In genomic region chr11:3824714-3825472, GRCh38 we compare ENCODE assay signal across 8 cellular contexts. TPM values are rescaled to one million over a fixed set of nuclear protein-coding genes. Genes with fewer than 3 reads are reported as not detected.
DNase-seq lines count a peak whose midpoint lies in the region; ATAC-seq and TF ChIP-seq lines count a peak whose summit lies in the region.

No MANE protein-coding gene starts in this region.

- H3K4me3 Mint-ChIP-seq in CD4-positive, alpha-beta memory T cell: peak overlapping the region in 4 of 8 donors; percentile 13 to 50 (median 34)
- peak overlapping the region in 1 of 5 donors; percentile 29 for H3K4me3 Mint-ChIP-seq in immature natural killer cell

- H3K4me1 ChIP-seq in CD4-positive, alpha-beta memory T cell (ENCODE audit: insufficient read depth, low read length): peaks cover 20% of the 10 kb centered on the region
- H3K4me1 ChIP-seq in adrenal gland (replicated peaks in 1 of 2): no peaks in the 10 kb centered on the region

- no peaks in the 10 kb centered on the region for H3K9me3 Mint-ChIP-seq in CD4-positive, alpha-beta memory T cell
- H3K9me3 Mint-ChIP-seq in immature natural killer cell: no peaks in the 10 kb centered on the region

- TF ChIP-seq POLR2A in adrenal gland (IDR thresholded peaks at IDR 0.05): no peak

- peak; percentile 75 to 85 (median 78) for DNase-seq in CD4-positive, alpha-beta memory T cell
- DNase-seq in T-helper 1 cell: peak; percentile 49 to 77 (median 69)
- peak in 4 of 7 donors; percentile 54 to 78 (median 68) for DNase-seq in adrenal gland
- DNase-seq in immature natural killer cell: peak; percentile 71 to 78 (median 74)
- peak; percentile 74 to 81 for DNase-seq in stimulated activated CD4-positive, alpha-beta T cell treated with anti-CD3 and anti-CD28 coated beads, Interleukin-4, amount 100 ng/mL, for 4 hours
- DNase-seq in HCEC 1CT: no peak

- intact Hi-C loops in CD4-positive, alpha-beta memory T cell (cut with micrococcal nuclease): loop anchor here (1.0 kb wide), 3 partner anchors 16 to 247 kb away; partner anchors contain the start of gene NUP98
- intact Hi-C loops in adrenal gland (cut with DNase I): no loop called here

- peak; percentile 78 for ATAC-seq in GM19372 (IDR thresholded peaks at IDR 0.05; ENCODE audit: low read depth, unreplicated experiment)
- ATAC-seq in HG03469 (IDR thresholded peaks at IDR 0.05; ENCODE audit: unreplicated experiment): peak; percentile 67

- H3K36me3 ChIP-seq in CD4-positive, alpha-beta memory T cell (ENCODE audit: insufficient read depth, low read length): peaks cover 36% of the 10 kb centered on the region
- peaks cover 0 to 19% of the 10 kb centered on the region in 2 donors for H3K36me3 ChIP-seq in adrenal gland (replicated peaks in 1 of 2)

- H3K9me3 ChIP-seq in CD4-positive, alpha-beta memory T cell (ENCODE audit: control insufficient read depth in 1 of 2, low read length in 2 of 2): no peaks in the 10 kb centered on the region
- H3K9me3 ChIP-seq in adrenal gland (replicated peaks in 1 of 3): no peaks in the 10 kb centered on the region

- no peaks in the 10 kb centered on the region for H3K27me3 Mint-ChIP-seq in CD4-positive, alpha-beta memory T cell
- H3K27me3 Mint-ChIP-seq in immature natural killer cell (ENCODE audit: low read depth in 3 of 3): peaks cover 0 to 2% (median 0%) of the 10 kb centered on the region in 3 donors

- H3K4me1 Mint-ChIP-seq in CD4-positive, alpha-beta memory T cell: peaks cover 20 to 47% (median 32%) of the 10 kb centered on the region in 4 donors
- peaks cover 36 to 39% of the 10 kb centered on the region in 2 donors for H3K4me1 Mint-ChIP-seq in immature natural killer cell

- H3K27me3 ChIP-seq in CD4-positive, alpha-beta memory T cell (ENCODE audit: insufficient read depth, low read length): no peaks in the 10 kb centered on the region
- no peaks in the 10 kb centered on the region for H3K27me3 ChIP-seq in adrenal gland

- CTCF ChIA-PET in CD4-positive, alpha-beta memory T cell (lab: Charles Lee; ENCODE audit: partially characterized antibody): interaction anchor here (0.9 to 5.9 kb wide), 10 partner anchors 8 to 248 kb away, joined by 3 to 151 read pairs (median 10); partner anchors contain the start of genes PGAP2, RHOG and STIM1

- H3K4me3 ChIP-seq in CD4-positive, alpha-beta memory T cell (ENCODE audit: low read length in 2 of 2): no peak overlapping the region
- no peak overlapping the region for H3K4me3 ChIP-seq in adrenal gland

- peak overlapping the region; percentile 22 for H3K27ac ChIP-seq in CD4-positive, alpha-beta memory T cell (ENCODE audit: low read depth, low read length)
- H3K27ac ChIP-seq in adrenal gland: no peak overlapping the region

- TF ChIP-seq CTCF in adrenal gland (IDR thresholded peaks at IDR 0.05): peak; percentile 16 to 76 (median 54)

- peaks cover 19 to 42% of the 10 kb centered on the region in 2 donors for H3K36me3 Mint-ChIP-seq in CD4-positive, alpha-beta memory T cell
- H3K36me3 Mint-ChIP-seq in immature natural killer cell: peaks cover 0 to 12% (median 5%) of the 10 kb centered on the region in 3 donors

- POLR2A ChIA-PET in CD4-positive, alpha-beta memory T cell (lab: Charles Lee; ENCODE audit: partially characterized antibody): interaction anchor here (1.1 to 12.0 kb wide), 8 partner anchors 12 to 249 kb away, joined by 3 to 221 read pairs (median 6); partner anchors contain the start of genes PGAP2, RHOG and STIM1

- WGBS in adrenal gland, 4 donors: 78 to 92% (median 81%) methylated on average over 10 to 18 of the region's 18 CpGs

- peak overlapping the region; percentile 79 to 94 (median 89) for H3K27ac Mint-ChIP-seq in CD4-positive, alpha-beta memory T cell
- H3K27ac Mint-ChIP-seq in immature natural killer cell: peak overlapping the region; percentile 83 to 93 (median 91)

RNA-seq across cellular contexts. Expression of gene RHOG, which starts 15.9 kb away (rescaled TPM):
- 100 to 1,000 TPM in 1 of 2 experiments, 10 to 100 TPM in 1; 99.4 to 103 TPM for total RNA-seq in CD4-positive, alpha-beta memory T cell
- polyA plus RNA-seq in CD4-positive, alpha-beta memory T cell: 100 to 1,000 TPM; 124 to 228 TPM
- total RNA-seq in adrenal gland: 10 to 100 TPM; 31.3 to 91.2 (median 54.5) TPM
- polyA plus RNA-seq in adrenal gland: 10 to 100 TPM; 28.7 to 49.4 (median 38.4) TPM
- 100 to 1,000 TPM; 167 to 292 (median 199) TPM for polyA plus RNA-seq in immature natural killer cell

RNA-seq across cellular contexts. Expression of gene PGAP2, which starts 16.5 kb away (rescaled TPM):
- 10 to 100 TPM; 18.4 to 20.7 TPM for total RNA-seq in CD4-positive, alpha-beta memory T cell
- 10 to 100 TPM; 16.2 to 18.6 TPM for polyA plus RNA-seq in CD4-positive, alpha-beta memory T cell
- 10 to 100 TPM in 7 of 8 donors, 1 to 10 TPM in 1; 4.6 to 32.5 (median 19.9) TPM for total RNA-seq in adrenal gland
- polyA plus RNA-seq in adrenal gland: 10 to 100 TPM; 17.2 to 44.0 (median 21.9) TPM
- polyA plus RNA-seq in immature natural killer cell: 10 to 100 TPM in 2 of 3 donors, not detected in 1; 10.7 to 16.1 TPM

RNA-seq across cellular contexts. Expression of gene NUP98, which starts 27.5 kb away (rescaled TPM):
- total RNA-seq in CD4-positive, alpha-beta memory T cell: 100 to 1,000 TPM; 109 to 112 TPM
- polyA plus RNA-seq in CD4-positive, alpha-beta memory T cell: 10 to 100 TPM; 31.9 to 51.8 TPM
- total RNA-seq in adrenal gland: 100 to 1,000 TPM in 2 of 8 donors, 10 to 100 TPM in 6; 49.7 to 226 (median 56.9) TPM
- 10 to 100 TPM; 14.6 to 58.9 (median 28.5) TPM for polyA plus RNA-seq in adrenal gland
- polyA plus RNA-seq in immature natural killer cell: 10 to 100 TPM; 16.2 to 38.1 (median 20.5) TPM

RNA-seq across cellular contexts. Expression of gene STIM1, which starts 30.6 kb away (rescaled TPM):
- 10 to 100 TPM; 87.1 to 87.4 TPM for total RNA-seq in CD4-positive, alpha-beta memory T cell
- polyA plus RNA-seq in CD4-positive, alpha-beta memory T cell: 10 to 100 TPM; 27.7 to 43.8 TPM
- 10 to 100 TPM; 22.2 to 44.1 (median 36.4) TPM for total RNA-seq in adrenal gland
- polyA plus RNA-seq in adrenal gland (10 to 100 TPM; 13.4 to 23.0 (median 17.2) TPM), immature natural killer cell (10 to 100 TPM; 28.7 to 53.1 (median 45.5) TPM)
